In genomic region chr19:39432677-39433025, GRCh38 we compare ENCODE assay signal across 16 cellular contexts. TPM values are rescaled to one million over a fixed set of nuclear protein-coding genes. Genes with fewer than 3 reads are reported as not detected.
DNase-seq lines count a peak whose midpoint lies in the region; ATAC-seq and TF ChIP-seq lines count a peak whose summit lies in the region.
"Had no signal": no experiment of that assay in that cellular context is flagged by ENCODE, and none has a peak within 500 bp of the region (broad histone marks: within the 10 kb centered on the region; RNA-seq: fewer than 3 reads in every experiment).

No MANE protein-coding gene starts in this region.

- peaks cover 0 to 41% of the 10 kb centered on the region in 2 donors for H3K36me3 ChIP-seq in gastroesophageal sphincter

- H3K18ac ChIP-seq in H9 (ENCODE audit: insufficient read length, low read depth, low read length), result no peak overlapping the region

- H3K27me3 Mint-ChIP-seq in H9 (ENCODE audit: low read depth) (peaks cover 4% of the 10 kb centered on the region), memory B cell (no peaks in the 10 kb centered on the region)
- no peaks in the 10 kb centered on the region for H3K27me3 Mint-ChIP-seq in activated T-helper 1 cell treated with anti-CD3 and anti-CD28 coated beads, Interleukin-12 subunit alpha, Interleukin-12 subunit beta, Interleukin-2, Interleukin-4 antibody, amounts not matched to agents 30 ng/mL and 10 ng/mL and 1 ng/mL, durations not matched to agents 14 hours and 24 hours and 36 hours (ENCODE audit: insufficient read depth)

- ATAC-seq in memory B cell (ENCODE audit: low read depth), result no peak
- no peak for ATAC-seq in gastroesophageal sphincter

- H3K4me1 ChIP-seq in H9 (ENCODE audit: insufficient read depth, low read length) (peaks cover 4% of the 10 kb centered on the region; the same call in 1 of the 2 replicates), gastroesophageal sphincter (peaks cover 7 to 63% (median 37%) of the 10 kb centered on the region in 3 donors)

- no peak overlapping the region for H3K56ac ChIP-seq in H9 (ENCODE audit: insufficient read length, low read depth, low read length)

- no peak overlapping the region for H3K27ac ChIP-seq in H9 (ENCODE audit: insufficient read length, low read depth, low read length)
- H3K27ac ChIP-seq in gastroesophageal sphincter, result no peak overlapping the region
- H3K27ac ChIP-seq: 22Rv1, colonic mucosa, suprapubic skin had no signal

- H3K36me3 Mint-ChIP-seq in H9 (ENCODE audit: insufficient read depth in 1 of 3, low read depth in 3 of 3) (peaks cover 32 to 40% (median 37%) of the 10 kb centered on the region in 3 experiments), memory B cell (peaks cover 13% of the 10 kb centered on the region)
- H3K36me3 Mint-ChIP-seq in activated T-helper 1 cell treated with anti-CD3 and anti-CD28 coated beads, Interleukin-12 subunit alpha, Interleukin-12 subunit beta, Interleukin-2, Interleukin-4 antibody, amounts not matched to agents 30 ng/mL and 10 ng/mL and 1 ng/mL, durations not matched to agents 14 hours and 24 hours and 36 hours (ENCODE audit: low read depth), result peaks cover 35% of the 10 kb centered on the region

- H3T11ph ChIP-seq in H9 (ENCODE audit: low read length), result no peak overlapping the region

- no peak overlapping the region for H3K4me2 ChIP-seq in H9 (ENCODE audit: insufficient read depth, insufficient read length, low read length)

- H4K91ac ChIP-seq in H9 (ENCODE audit: insufficient read length, low read depth, low read length), result no peak overlapping the region

- no peaks in the 10 kb centered on the region for H3K9me3 ChIP-seq in H9 (ENCODE audit: control insufficient read depth, low read depth, low read length)
- no peaks in the 10 kb centered on the region for H3K9me3 ChIP-seq in gastroesophageal sphincter
- H3K9me3 ChIP-seq: colonic mucosa, suprapubic skin had no signal

- H2BK20ac ChIP-seq in H9 (ENCODE audit: low read depth, low read length, poor library complexity, severe bottlenecking), result no peak overlapping the region

- intact Hi-C loops in activated T-helper 1 cell treated with anti-CD3 and anti-CD28 coated beads, Interleukin-12 subunit alpha, Interleukin-12 subunit beta, Interleukin-2, Interleukin-4 antibody, amounts not matched to agents 30 ng/mL and 10 ng/mL and 1 ng/mL, durations not matched to agents 14 hours and 24 hours and 36 hours (cut with micrococcal nuclease), result loop anchor here (10.0 kb wide), 1 partner anchor 852 kb away; the partner anchor contains the start of gene AKT2
- intact Hi-C loops in posterior vena cava (cut with DNase I), result loop anchor here in 1 of 2 donors (5.0 to 10.0 kb wide), 2 partner anchors 35 to 88 kb away; partner anchors contain the start of gene SAMD4B

- H3K23me2 ChIP-seq in H9 (ENCODE audit: insufficient read length, low read depth, low read length, poor library complexity, severe bottlenecking), result peaks cover 10% of the 10 kb centered on the region

- peak overlapping the region; percentile 51 to 100; a peak in 1 of 5 replicates for H3K4me3 Mint-ChIP-seq in H9
- peak overlapping the region; percentile 99 for H3K4me3 Mint-ChIP-seq in activated T-helper 1 cell treated with anti-CD3 and anti-CD28 coated beads, Interleukin-12 subunit alpha, Interleukin-12 subunit beta, Interleukin-2, Interleukin-4 antibody, amounts not matched to agents 30 ng/mL and 10 ng/mL and 1 ng/mL, durations not matched to agents 14 hours and 24 hours and 36 hours
- no peak overlapping the region for H3K4me3 Mint-ChIP-seq in memory B cell

- H3K9me3 Mint-ChIP-seq in H9 (peaks cover 0 to 7% of the 10 kb centered on the region in 2 experiments; a peak in 2 of 5 replicates), memory B cell (no peaks in the 10 kb centered on the region)
- no peaks in the 10 kb centered on the region for H3K9me3 Mint-ChIP-seq in activated T-helper 1 cell treated with anti-CD3 and anti-CD28 coated beads, Interleukin-12 subunit alpha, Interleukin-12 subunit beta, Interleukin-2, Interleukin-4 antibody, amounts not matched to agents 30 ng/mL and 10 ng/mL and 1 ng/mL, durations not matched to agents 14 hours and 24 hours and 36 hours

- no peak overlapping the region for H4K5ac ChIP-seq in H9 (ENCODE audit: insufficient read length, low read depth, low read length)

- H4K20me1 ChIP-seq in H9 (ENCODE audit: control insufficient read depth, insufficient read depth, insufficient read length), result no peaks in the 10 kb centered on the region

- TF ChIP-seq EP300 in gastroesophageal sphincter (IDR thresholded peaks at IDR 0.05), result no peak

- no CpG with 5 or more reads among the region's 8 CpGs for WGBS in H9 (ENCODE audit: extremely low coverage, insufficient read length, low lambda C conversion rate)
- 75 to 89% methylated on average over 2 to 7 of the region's 8 CpGs for WGBS in gastroesophageal sphincter (ENCODE audit: low coverage in 1 of 2), 2 donors

- no peak overlapping the region for H4K8ac ChIP-seq in H9 (replicated peaks; ENCODE audit: insufficient read length, low read depth, low read length)

- DNase-seq in DMS53 (lab: John Stamatoyannopoulos, UW), result peak; percentile 66
- DNase-seq in DMS53 treated with DMSO at 0.1 percent for 48 hours (lab: John Stamatoyannopoulos, UW; ENCODE audit: unreplicated experiment), result no peak
- no peak for DNase-seq in H9
- no peak for DNase-seq in activated T-helper 1 cell treated with anti-CD3 and anti-CD28 coated beads, Interleukin-12 subunit alpha, Interleukin-12 subunit beta, Interleukin-2, Interleukin-4 antibody, amounts not matched to agents 30 ng/mL and 10 ng/mL and 1 ng/mL, durations not matched to agents 14 hours and 24 hours and 36 hours (ENCODE audit: low spot score)
- no peak for DNase-seq in memory B cell (ENCODE audit: low spot score in 2 of 2)
- DNase-seq in DMS 273 treated with DMSO at 0.1 percent for 48 hours (lab: John Stamatoyannopoulos, UW), result no peak
- no peak for DNase-seq in posterior vena cava (ENCODE audit: low spot score)
- DNase-seq: activated CD4-positive, alpha-beta T cell treated with anti-CD3 and anti-CD28 coated beads, Interleukin-2, amount 50 U/mL, for 48 hours; colonic mucosa; KBM-7; NCI-H1694; NCI-H510A treated with DMSO at 0.1 percent for 48 hours; T-helper 9 cell had no signal

- H2BK120ac ChIP-seq in H9 (ENCODE audit: low read depth, low read length, poor library complexity, severe bottlenecking), result no peak overlapping the region

- H3K79me1 ChIP-seq in H9 (ENCODE audit: insufficient read depth, low read depth, low read length, poor library complexity, severe bottlenecking), result peaks cover 9% of the 10 kb centered on the region

- H3K27ac Mint-ChIP-seq in H9 (peak overlapping the region; percentile 48 to 92 (median 68); a peak in 4 of 7 replicates), memory B cell (peak overlapping the region; percentile 50)
- H3K27ac Mint-ChIP-seq in activated T-helper 1 cell treated with anti-CD3 and anti-CD28 coated beads, Interleukin-12 subunit alpha, Interleukin-12 subunit beta, Interleukin-2, Interleukin-4 antibody, amounts not matched to agents 30 ng/mL and 10 ng/mL and 1 ng/mL, durations not matched to agents 14 hours and 24 hours and 36 hours, result peak overlapping the region; percentile 99

- H2BK15ac ChIP-seq in H9 (ENCODE audit: low read depth, low read length), result no peak overlapping the region

- no peak overlapping the region for H3K9ac ChIP-seq in H9 (ENCODE audit: extremely low read depth, insufficient read length, low read length)

- H3K4me1 Mint-ChIP-seq in H9 (peaks cover 43 to 53% of the 10 kb centered on the region in 2 experiments), memory B cell (peaks cover 29% of the 10 kb centered on the region)
- peaks cover 43% of the 10 kb centered on the region for H3K4me1 Mint-ChIP-seq in activated T-helper 1 cell treated with anti-CD3 and anti-CD28 coated beads, Interleukin-12 subunit alpha, Interleukin-12 subunit beta, Interleukin-2, Interleukin-4 antibody, amounts not matched to agents 30 ng/mL and 10 ng/mL and 1 ng/mL, durations not matched to agents 14 hours and 24 hours and 36 hours (ENCODE audit: low read depth)

- H2AFZ ChIP-seq in H9 (ENCODE audit: low read length), result no peak overlapping the region

- no peak overlapping the region for H3K4ac ChIP-seq in H9 (ENCODE audit: low read depth, low read length)

- H3K14ac ChIP-seq in H9 (ENCODE audit: insufficient read depth, low read length), result no peak overlapping the region

- TF ChIP-seq CTCF in H9 (conservative IDR thresholded peaks at IDR 0.05) (no peak), gastroesophageal sphincter (IDR thresholded peaks at IDR 0.05) (no peak)

- no peak overlapping the region for H3K4me3 ChIP-seq in gastroesophageal sphincter
- H3K4me3 ChIP-seq: colonic mucosa, suprapubic skin had no signal

- no peak overlapping the region for H3K23ac ChIP-seq in H9 (ENCODE audit: insufficient read length, low read depth, low read length)

- no peak for TF ChIP-seq POLR2A in gastroesophageal sphincter (IDR thresholded peaks at IDR 0.05)

- peaks cover 6% of the 10 kb centered on the region; the same call in 1 of the 2 replicates for H3K79me2 ChIP-seq in H9 (ENCODE audit: insufficient read depth, low read length)

- H2AK5ac ChIP-seq in H9 (ENCODE audit: insufficient read length, low read length), result no peak overlapping the region

- H2BK5ac ChIP-seq in H9 (ENCODE audit: insufficient read length, low read length), result no peak overlapping the region

- H2BK12ac ChIP-seq in H9 (ENCODE audit: insufficient read length, low read depth, low read length), result no peak overlapping the region

- H3K27me3 ChIP-seq in H9 (ENCODE audit: insufficient read depth, low read length) (no peaks in the 10 kb centered on the region), gastroesophageal sphincter (no peaks in the 10 kb centered on the region)
- H3K27me3 ChIP-seq: colonic mucosa, suprapubic skin had no signal

RNA-seq across cellular contexts. Expression of gene RPS16, which starts 3.1 kb away (rescaled TPM):
- total RNA-seq in H9 (2021) (2,711 and 2,810 TPM in 2 replicates), gastroesophageal sphincter (1,000 to 10,000 TPM; 1,023 to 1,769 (median 1,110) TPM), posterior vena cava (1,000 to 10,000 TPM; 1,159 to 1,295 TPM)
- 2,440 and 2,532 TPM in 2 replicates for total RNA-seq in activated T-helper 1 cell treated with anti-CD3 and anti-CD28 coated beads, Interleukin-12 subunit alpha, Interleukin-12 subunit beta, Interleukin-2, Interleukin-4 antibody, amounts not matched to agents 30 ng/mL and 10 ng/mL and 1 ng/mL, durations not matched to agents 14 hours and 24 hours and 36 hours

RNA-seq across cellular contexts. Expression of gene SUPT5H, which starts 12.7 kb away (rescaled TPM):
- total RNA-seq in H9 (2021) (141 and 145 TPM in 2 replicates), gastroesophageal sphincter (10 to 100 TPM; 71.5 to 99.1 (median 87.0) TPM), posterior vena cava (10 to 100 TPM; 67.0 to 74.9 TPM)
- 200 and 203 TPM in 2 replicates for total RNA-seq in activated T-helper 1 cell treated with anti-CD3 and anti-CD28 coated beads, Interleukin-12 subunit alpha, Interleukin-12 subunit beta, Interleukin-2, Interleukin-4 antibody, amounts not matched to agents 30 ng/mL and 10 ng/mL and 1 ng/mL, durations not matched to agents 14 hours and 24 hours and 36 hours

RNA-seq across cellular contexts. Expression of gene PLEKHG2, which starts 20.2 kb away (rescaled TPM):
- total RNA-seq in H9 (2021) (167 and 170 TPM in 2 replicates), gastroesophageal sphincter (10 to 100 TPM; 19.5 to 35.3 (median 23.4) TPM), posterior vena cava (10 to 100 TPM; 38.1 to 48.6 TPM)
- total RNA-seq in activated T-helper 1 cell treated with anti-CD3 and anti-CD28 coated beads, Interleukin-12 subunit alpha, Interleukin-12 subunit beta, Interleukin-2, Interleukin-4 antibody, amounts not matched to agents 30 ng/mL and 10 ng/mL and 1 ng/mL, durations not matched to agents 14 hours and 24 hours and 36 hours, result 43.9 and 47.3 TPM in 2 replicates

RNA-seq across cellular contexts. Expression of gene ZFP36, which starts 26.0 kb away (rescaled TPM):
- total RNA-seq in H9 (2021) (14.6 and 15.4 TPM in 2 replicates), gastroesophageal sphincter (100 to 1,000 TPM in 3 of 4 donors, 10 to 100 TPM in 1; 78.6 to 276 (median 158) TPM), posterior vena cava (100 to 1,000 TPM; 258 to 509 TPM)
- total RNA-seq in activated T-helper 1 cell treated with anti-CD3 and anti-CD28 coated beads, Interleukin-12 subunit alpha, Interleukin-12 subunit beta, Interleukin-2, Interleukin-4 antibody, amounts not matched to agents 30 ng/mL and 10 ng/mL and 1 ng/mL, durations not matched to agents 14 hours and 24 hours and 36 hours, result 31.2 and 32.0 TPM in 2 replicates

RNA-seq across cellular contexts. Expression of gene MED29, which starts 41.5 kb away (rescaled TPM):
- total RNA-seq in H9 (2021) (48.3 and 49.2 TPM in 2 replicates), gastroesophageal sphincter (10 to 100 TPM; 30.0 to 50.7 (median 36.4) TPM), posterior vena cava (10 to 100 TPM; 32.7 to 33.3 TPM)
- total RNA-seq in activated T-helper 1 cell treated with anti-CD3 and anti-CD28 coated beads, Interleukin-12 subunit alpha, Interleukin-12 subunit beta, Interleukin-2, Interleukin-4 antibody, amounts not matched to agents 30 ng/mL and 10 ng/mL and 1 ng/mL, durations not matched to agents 14 hours and 24 hours and 36 hours, result 37.5 and 45.8 TPM in 2 replicates
